ENCODE assay signal across 8 cellular contexts in the genomic region with DNA sequence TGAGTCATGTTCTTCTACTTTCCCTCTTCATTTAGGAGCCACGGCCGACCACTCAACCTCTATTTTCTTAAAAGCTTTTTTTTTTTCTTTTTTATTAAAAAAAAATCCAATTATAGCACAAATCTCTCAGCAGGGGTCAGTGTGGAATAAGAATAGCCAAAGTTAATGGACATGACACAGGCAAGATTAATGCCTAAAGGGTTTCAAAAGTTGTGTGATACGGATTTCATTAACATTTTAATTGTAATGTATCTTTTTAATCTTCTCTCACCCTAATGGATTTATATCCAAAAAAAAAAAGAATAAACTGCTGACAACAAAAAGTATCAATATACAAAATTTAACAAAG. TPM values are rescaled to one million over a fixed set of nuclear protein-coding genes. Genes with fewer than 3 reads are reported as not detected.
DNase-seq lines count a peak whose midpoint lies in the region; ATAC-seq, FAIRE-seq and TF ChIP-seq lines count a peak whose summit lies in the region.

No MANE protein-coding gene starts in this region.

- no peak overlapping the region for H2BK12ac ChIP-seq in neuronal stem cell (ENCODE audit: low read length)

- H3K4ac ChIP-seq in neuronal stem cell (ENCODE audit: low read length) = no peak overlapping the region

- no peak overlapping the region for H2BK15ac ChIP-seq in neuronal stem cell (ENCODE audit: low read length)

- H3K27me3 ChIP-seq in KMS-11 (ENCODE audit: insufficient read depth, low read depth) = peaks cover 97% of the 10 kb centered on the region
- H3K27me3 ChIP-seq in neuronal stem cell (ENCODE audit: control insufficient read depth in 3 of 3, insufficient read depth in 3 of 3, low read depth in 1 of 3, low read length in 3 of 3) = peaks cover 0 to 13% (median 0%) of the 10 kb centered on the region in 3 experiments

- peak; percentile 45 for TF ChIP-seq CTCF in D721Med (IDR thresholded peaks at IDR 0.05; ENCODE audit: insufficient read depth, missing control alignments)
- TF ChIP-seq CTCF in KMS-11 (conservative IDR thresholded peaks at IDR 0.05; ENCODE audit: low read depth, low read length) = peak; percentile 30; the same call in 1 of the 2 replicates
- peak; percentile 40 for TF ChIP-seq CTCF in cardiac fibroblast (IDR thresholded peaks at IDR 0.05; ENCODE audit: low read depth, low read length)

- H3K18ac ChIP-seq in neuronal stem cell (ENCODE audit: low read length) = peak overlapping the region; percentile 79

- H2AK5ac ChIP-seq in neuronal stem cell (ENCODE audit: low read depth, low read length) = no peak overlapping the region

- H3K4me2 ChIP-seq in KMS-11 = no peak overlapping the region
- H3K4me2 ChIP-seq in neuronal stem cell (ENCODE audit: insufficient read depth, low read length, poor library complexity, severe bottlenecking) = no peak overlapping the region

- no peak overlapping the region for H4K8ac ChIP-seq in neuronal stem cell (ENCODE audit: low read depth, low read length)

- H2AFZ ChIP-seq in KMS-11 (ENCODE audit: low read depth) = no peak overlapping the region
- H2AFZ ChIP-seq in neuronal stem cell (ENCODE audit: low read length) = no peak overlapping the region

- H3K4me1 ChIP-seq in KMS-11 (ENCODE audit: low read depth, poor library complexity, severe bottlenecking) (no peaks in the 10 kb centered on the region), neuronal stem cell (ENCODE audit: control insufficient read depth in 2 of 2, insufficient read depth in 1 of 2, low read depth in 1 of 2, low read length in 2 of 2) (peaks cover 9 to 19% of the 10 kb centered on the region in 2 donors)

- no peaks in the 10 kb centered on the region for H4K20me1 ChIP-seq in KMS-11 (ENCODE audit: insufficient read depth)

- DNase-seq in D721Med (ENCODE audit: insufficient read length, low spot score) (peak; percentile 55), cardiac fibroblast (ENCODE audit: low read depth in 2 of 2) (peak; percentile 64 to 67), neuronal stem cell (ENCODE audit: low spot score) (no peak), HT-29 (ENCODE audit: low spot score) (no peak)

- no peak for FAIRE-seq in D721Med (lab: Jason Lieb, UNC)

- no peak overlapping the region for H4K91ac ChIP-seq in neuronal stem cell (ENCODE audit: low read depth, low read length, poor library complexity)

- H3K9me3 ChIP-seq in neuronal stem cell (replicated peaks in 1 of 2; ENCODE audit: control insufficient read depth in 2 of 2, insufficient read depth in 1 of 2, low read depth in 1 of 2, low read length in 2 of 2) = no peaks in the 10 kb centered on the region

- H2BK5ac ChIP-seq in neuronal stem cell (ENCODE audit: low read length) = peak overlapping the region; percentile 87

- H3K14ac ChIP-seq in neuronal stem cell (ENCODE audit: low read length) = no peak overlapping the region

- H3K9ac ChIP-seq in KMS-11 (no peak overlapping the region), neuronal stem cell (ENCODE audit: low read depth, low read length, poor library complexity) (no peak overlapping the region)

- H3K23ac ChIP-seq in neuronal stem cell (ENCODE audit: low read depth, low read length, poor library complexity) = no peak overlapping the region

- no peak overlapping the region for H2BK120ac ChIP-seq in neuronal stem cell (ENCODE audit: low read depth, low read length)

- no peak overlapping the region for H3K27ac ChIP-seq in KMS-11
- no peak overlapping the region for H3K27ac ChIP-seq in neuronal stem cell (replicated peaks; ENCODE audit: low read length)

- H3K79me1 ChIP-seq in neuronal stem cell (ENCODE audit: low read depth, low read length) = peaks cover 11% of the 10 kb centered on the region

- no peak overlapping the region for H3K4me3 ChIP-seq in KMS-11 (IDR thresholded peaks at IDR 0.05; ENCODE audit: insufficient read depth, low read depth, low read length)
- H3K4me3 ChIP-seq in cardiac fibroblast (replicated peaks in 1 of 2; ENCODE audit: low read depth in 2 of 2, low read length in 2 of 2) = no peak overlapping the region
- no peak overlapping the region for H3K4me3 ChIP-seq in neuronal stem cell (ENCODE audit: low read length in 2 of 2)

- no CpG with 5 or more reads among the region's 3 CpGs for WGBS in neuronal stem cell (ENCODE audit: extremely low coverage in 2 of 2, insufficient read length in 2 of 2, insufficient replicate concordance in 1 of 2), 2 donors

- H3K36me3 ChIP-seq in KMS-11 (ENCODE audit: insufficient read depth) (no peaks in the 10 kb centered on the region), neuronal stem cell (replicated peaks in 1 of 2; ENCODE audit: control insufficient read depth in 2 of 2, insufficient read depth in 2 of 2, low read length in 2 of 2) (no peaks in the 10 kb centered on the region)

- no peak for ATAC-seq in GM19467 (IDR thresholded peaks at IDR 0.05; ENCODE audit: unreplicated experiment)
- no peak for ATAC-seq in HG02981 (IDR thresholded peaks at IDR 0.05; ENCODE audit: unreplicated experiment)
- ATAC-seq in HG03442 (IDR thresholded peaks at IDR 0.05; ENCODE audit: unreplicated experiment) = no peak

- H3K79me2 ChIP-seq in KMS-11 (ENCODE audit: insufficient read depth, low read depth) = no peaks in the 10 kb centered on the region

RNA-seq across cellular contexts. Expression of a gene that starts 5.4 kb away (rescaled TPM):
- 4.9 TPM for polyA plus RNA-seq in neuronal stem cell (2013, experiment 1 of 2)
- polyA plus RNA-seq in neuronal stem cell (2013, experiment 2 of 2) = 5.0 TPM
- 32.6 and 38.1 TPM in 2 replicates for total RNA-seq in HT-29 (2014; rRNA removed; shearing (Covaris generic))

RNA-seq across cellular contexts. Expression of a gene that starts 29.0 kb away (rescaled TPM):
- polyA plus RNA-seq in neuronal stem cell (2013, experiment 1 of 2) = 23.6 TPM
- 22.7 TPM for polyA plus RNA-seq in neuronal stem cell (2013, experiment 2 of 2)
- total RNA-seq in HT-29 (2014; rRNA removed; shearing (Covaris generic)) = 93.4 and 109 TPM in 2 replicates

Comparison
In these comparisons a context has a peak if more than half of its experiments do, and no peak if none do; other contexts are left out.
1. DNase-seq: peak in D721Med (single experiment) and cardiac fibroblast (2 of 2); none in neuronal stem cell (single experiment) and HT-29 (single experiment).
2. Peak in every context shown above with its lines, with median percentiles within 50 percentile points of each other: CTCF ChIP-seq.